ENCODE assay signal across 16 cellular contexts in the genomic region with DNA sequence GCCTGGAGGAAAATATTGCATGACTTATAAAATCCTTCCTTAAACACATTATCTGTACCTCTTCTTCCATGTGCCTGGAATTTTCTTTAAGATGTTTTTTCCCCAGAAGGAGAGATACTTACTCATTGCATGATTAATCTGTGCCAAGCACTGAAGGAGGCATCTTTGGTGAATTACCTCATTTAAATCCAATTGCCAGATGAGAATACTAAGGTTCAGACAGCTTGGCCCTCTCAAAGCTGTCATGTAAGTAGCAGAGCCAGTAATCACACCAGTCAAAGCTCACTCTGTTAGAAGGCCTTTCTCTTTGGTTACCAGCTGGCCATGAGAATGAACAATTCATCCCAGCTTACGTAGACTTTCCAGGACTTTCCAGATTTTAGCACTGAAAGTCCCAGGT.
DNase-seq lines count a peak whose midpoint lies in the region; ATAC-seq, FAIRE-seq and TF ChIP-seq lines count a peak whose summit lies in the region.
"Had no signal": no experiment of that assay in that cellular context is flagged by ENCODE, and none has a peak within 500 bp of the region (broad histone marks: within the 10 kb centered on the region; RNA-seq: fewer than 3 reads in every experiment).

No MANE protein-coding gene starts in this region.

- peaks cover 4% of the 10 kb centered on the region for H3K27me3 Mint-ChIP-seq in type B pancreatic cell

- H3K4me1 ChIP-seq in right atrium auricular region (peaks cover 0 to 44% of the 10 kb centered on the region in 2 donors), thoracic aorta (ENCODE audit: control insufficient read depth in 1 of 2, low read depth in 2 of 2) (peaks cover 16 to 61% of the 10 kb centered on the region in 2 donors)
- H3K4me1 ChIP-seq: breast epithelium had no signal

- H3K4me1 Mint-ChIP-seq in type B pancreatic cell (ENCODE audit: unreplicated experiment), result peaks cover 18% of the 10 kb centered on the region
- H3K4me1 Mint-ChIP-seq: activated CD4-positive, alpha-beta memory T cell treated with anti-CD3 and anti-CD28 coated beads, Interleukin-2, amount 10 ng/mL, durations not matched to agents 7 days and 5 days; CD8-positive, alpha-beta memory T cell had no signal

- H3K36me3 Mint-ChIP-seq in type B pancreatic cell, result no peaks in the 10 kb centered on the region
- H3K36me3 Mint-ChIP-seq: natural killer cell treated with Interleukin-12 subunit alpha and Interleukin-12 subunit beta and Interleukin-15 and Interleukin-18, amount 100 ng/mL, for 72 hours had no signal

- ATAC-seq in thoracic aorta (ENCODE audit: insufficient number of reproducible peaks, low FRiP score, low read depth), result no peak
- ATAC-seq in GM21825 (IDR thresholded peaks at IDR 0.05; ENCODE audit: unreplicated experiment), result no peak
- no peak for ATAC-seq in GM19023 (IDR thresholded peaks at IDR 0.05; ENCODE audit: unreplicated experiment)
- ATAC-seq: natural killer cell treated with Interleukin-12 subunit alpha and Interleukin-12 subunit beta and Interleukin-15 and Interleukin-18, amount 100 ng/mL, for 72 hours had no signal

- H3K36me3 ChIP-seq in right atrium auricular region (no peaks in the 10 kb centered on the region), thoracic aorta (no peaks in the 10 kb centered on the region)
- H3K36me3 ChIP-seq: breast epithelium had no signal

- no peak overlapping the region for H3K27ac Mint-ChIP-seq in type B pancreatic cell
- H3K27ac Mint-ChIP-seq: activated CD4-positive, alpha-beta memory T cell treated with anti-CD3 and anti-CD28 coated beads, Interleukin-2, amount 10 ng/mL, durations not matched to agents 7 days and 5 days; CD8-positive, alpha-beta memory T cell; natural killer cell treated with Interleukin-12 subunit alpha and Interleukin-12 subunit beta and Interleukin-15 and Interleukin-18, amount 100 ng/mL, for 72 hours had no signal

- H3K27me3 ChIP-seq in right atrium auricular region (no peaks in the 10 kb centered on the region), thoracic aorta (replicated peaks; ENCODE audit: insufficient read depth) (no peaks in the 10 kb centered on the region)
- H3K27me3 ChIP-seq: breast epithelium had no signal

- no peak overlapping the region for H3K4me3 Mint-ChIP-seq in type B pancreatic cell
- H3K4me3 Mint-ChIP-seq: activated CD4-positive, alpha-beta memory T cell treated with anti-CD3 and anti-CD28 coated beads, Interleukin-2, amount 10 ng/mL, durations not matched to agents 7 days and 5 days; CD8-positive, alpha-beta memory T cell; natural killer cell treated with Interleukin-12 subunit alpha and Interleukin-12 subunit beta and Interleukin-15 and Interleukin-18, amount 100 ng/mL, for 72 hours had no signal

- H3K9me3 ChIP-seq in right atrium auricular region (no peaks in the 10 kb centered on the region), thoracic aorta (no peaks in the 10 kb centered on the region)
- H3K9me3 ChIP-seq: breast epithelium had no signal

- TF ChIP-seq CTCF in cardiac fibroblast (IDR thresholded peaks at IDR 0.05; ENCODE audit: low read depth, low read length) (no peak), right atrium auricular region (IDR thresholded peaks at IDR 0.05) (no peak), thoracic aorta (IDR thresholded peaks at IDR 0.05) (no peak), type B pancreatic cell (conservative IDR thresholded peaks at IDR 0.05) (no peak)

- FAIRE-seq in HTR-8/SVneo (lab: Jason Lieb, UNC), result peak; percentile 20

- H3K27ac ChIP-seq in right atrium auricular region (peak overlapping the region; percentile 23 to 52), thoracic aorta (peak overlapping the region; percentile 65 to 72)
- H3K27ac ChIP-seq: breast epithelium had no signal

- H3K4me3 ChIP-seq in cardiac fibroblast (replicated peaks in 1 of 2; ENCODE audit: low read depth in 2 of 2, low read length in 2 of 2) (no peak overlapping the region), right atrium auricular region (no peak overlapping the region), thoracic aorta (no peak overlapping the region)
- H3K4me3 ChIP-seq: breast epithelium had no signal

- DNase-seq in HTR-8/SVneo (ENCODE audit: insufficient read length, low spot score), result no peak
- DNase-seq in cardiac fibroblast (ENCODE audit: low read depth in 2 of 2), result peak; percentile 65 to 73
- DNase-seq in right atrium auricular region (ENCODE audit: low spot score), result no peak
- DNase-seq in thoracic aorta (ENCODE audit: low spot score), result no peak
- DNase-seq in NK-92 (lab: John Stamatoyannopoulos, UW; ENCODE audit: unreplicated experiment), result no peak
- no peak for DNase-seq in type B pancreatic cell (ENCODE audit: extremely low spot score, unreplicated experiment)
- DNase-seq: activated CD4-positive, alpha-beta memory T cell treated with anti-CD3 and anti-CD28 coated beads, Interleukin-2, amount 10 ng/mL, durations not matched to agents 7 days and 5 days; activated effector memory CD4-positive, alpha-beta T cell treated with anti-CD3 and anti-CD28 coated beads, Interleukin-2, amount 50 U/mL, for 16 hours; CD8-positive, alpha-beta memory T cell; erythroblast; substantia nigra; T-helper 9 cell had no signal

- H3K9me3 Mint-ChIP-seq in type B pancreatic cell, result no peaks in the 10 kb centered on the region
- H3K9me3 Mint-ChIP-seq: activated CD4-positive, alpha-beta memory T cell treated with anti-CD3 and anti-CD28 coated beads, Interleukin-2, amount 10 ng/mL, durations not matched to agents 7 days and 5 days; natural killer cell treated with Interleukin-12 subunit alpha and Interleukin-12 subunit beta and Interleukin-15 and Interleukin-18, amount 100 ng/mL, for 72 hours had no signal

Comparison
In these comparisons a context has a peak if more than half of its experiments do, and no peak if none do; other contexts are left out.
1. DNase-seq: peak in cardiac fibroblast (2 of 2); none in HTR-8/SVneo (single experiment), right atrium auricular region (single experiment), thoracic aorta (single experiment), NK-92 (single experiment) and type B pancreatic cell (single experiment).